Comparison of ENCODE assay signal across 1 cellular context in the genomic region with DNA sequence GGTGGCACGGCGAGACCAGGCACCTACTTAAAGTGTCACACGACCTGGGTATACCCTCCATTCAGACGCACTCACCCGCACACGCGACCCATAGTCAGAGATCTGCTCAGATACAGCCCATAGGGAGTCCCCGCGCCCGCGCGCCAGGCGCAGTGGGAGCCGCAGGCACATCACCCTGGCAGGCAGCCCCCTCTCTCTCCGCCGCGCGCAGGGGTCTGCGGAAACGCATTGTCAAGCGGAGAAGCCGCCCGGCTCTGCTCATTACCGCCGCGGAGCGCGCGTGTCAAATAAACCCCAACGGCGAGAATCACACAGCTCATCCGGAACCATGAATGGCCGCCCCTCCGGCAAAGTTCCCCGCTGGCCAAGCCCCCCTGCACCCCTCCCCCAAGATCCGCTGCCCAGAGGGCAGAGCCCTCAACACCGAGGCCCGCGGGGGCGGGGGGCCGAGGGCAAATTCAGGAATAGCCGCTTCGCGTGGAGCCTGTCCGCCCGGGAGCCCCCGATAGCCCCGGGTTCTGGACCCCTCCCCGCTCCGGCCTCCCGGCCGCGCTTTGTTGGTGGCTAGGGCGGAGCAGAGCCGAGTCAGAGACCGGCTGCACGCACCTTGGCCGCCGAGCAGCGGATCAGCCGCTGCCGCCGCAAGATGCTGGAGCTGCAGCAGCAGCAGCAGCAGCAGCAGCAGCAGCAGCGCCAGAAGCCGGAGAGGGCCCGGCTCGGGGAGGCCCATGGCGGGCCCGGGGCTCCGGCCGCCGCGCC.
TF ChIP-seq lines count a peak whose summit lies in the region.

No MANE protein-coding gene starts in this region.

TF ChIP-seq in K562, 482 proteins besides CTCF, POLR2A, EP300 and RAD21 (continued from another document):
- TF ChIP-seq ZFX (CRISPR knock-in tag; IDR thresholded peaks at IDR 0.05) (peak; percentile 44), EGR1 (conservative IDR thresholded peaks at IDR 0.05) (peak; percentile 57), ZNF584 (CRISPR knock-in tag; IDR thresholded peaks at IDR 0.05; ENCODE audit: low read depth) (no peak), ZBTB7A (IDR thresholded peaks at IDR 0.05; ENCODE audit: borderline replicate concordance, control insufficient read depth, low read depth, low read length) (peak; percentile 81), CREB1 (IDR thresholded peaks at IDR 0.05) (0 out of 2 replicates have a peak, but pooled peaks have one; percentile 7), CREB1 (CRISPR knock-in tag; IDR thresholded peaks at IDR 0.05) (0 out of 2 replicates have a peak, but pooled peaks have one; percentile 10), TRIM24 (IDR thresholded peaks at IDR 0.05) (no peak), SIN3A (IDR thresholded peaks at IDR 0.05; ENCODE audit: borderline replicate concordance in 2 of 2, control insufficient read depth in 1 of 2, low read depth in 2 of 2, low read length in 2 of 2) (peak in 1 of 2 experiments; percentile 12; a peak in 1 of 4 replicates), FIP1L1 (IDR thresholded peaks at IDR 0.05; ENCODE audit: low read depth, low read length, poor library complexity, severe bottlenecking) (no peak), JUND (IDR thresholded peaks at IDR 0.05; ENCODE audit: borderline replicate concordance, low read depth, low read length) (no peak), JUND (tag; IDR thresholded peaks at IDR 0.05; ENCODE audit: borderline replicate concordance, low read depth, low read length) (no peak), MYC (IDR thresholded peaks at IDR 0.05; ENCODE audit: low read depth, low read length) (0 out of 2 replicates have a peak, but pooled peaks have one; percentile 1), MYC (CRISPR knock-in tag; IDR thresholded peaks at IDR 0.05; ENCODE audit: borderline replicate concordance, low read depth) (0 out of 2 replicates have a peak, but pooled peaks have one; percentile 23), BHLHE40 (IDR thresholded peaks at IDR 0.05; ENCODE audit: low read length) (peak; percentile 46), IFI16 (CRISPR knock-in tag; IDR thresholded peaks at IDR 0.05) (no peak), ATF6 (CRISPR knock-in tag; IDR thresholded peaks at IDR 0.05) (peak; percentile 54; the same call in 1 of the 2 replicates), ZNF75A (CRISPR knock-in tag; IDR thresholded peaks at IDR 0.05) (no peak), ZNF12 (CRISPR knock-in tag; IDR thresholded peaks at IDR 0.05) (peak; percentile 7; the same call in 1 of the 2 replicates), MYNN (IDR thresholded peaks at IDR 0.05) (no peak), MYNN (CRISPR knock-in tag; IDR thresholded peaks at IDR 0.05) (no peak), POLR2AphosphoS2 (IDR thresholded peaks at IDR 0.05; ENCODE audit: low read length) (peak; percentile 16; the same call in 1 of the 2 replicates), CXXC5 (CRISPR knock-in tag; IDR thresholded peaks at IDR 0.05) (0 out of 2 replicates have a peak, but pooled peaks have one; percentile 11), KDM5B (IDR thresholded peaks at IDR 0.05; ENCODE audit: insufficient replicate concordance, low read depth, low read length) (peak; percentile 9), PHF8 (IDR thresholded peaks at IDR 0.05; ENCODE audit: borderline replicate concordance, low read length) (peak; percentile 35; the same call in 1 of the 2 replicates), ZBTB11 (CRISPR knock-in tag; IDR thresholded peaks at IDR 0.05) (peak in 1 of 3 experiments; percentile 41; a peak in 1 of 6 replicates), NONO (IDR thresholded peaks at IDR 0.05; ENCODE audit: low read depth in 2 of 2, low read length in 1 of 2) (0 out of 4 replicates have a peak, but pooled peaks of 1 of the 2 experiments have one; percentile 39), TAF9B (IDR thresholded peaks at IDR 0.05; ENCODE audit: partially characterized antibody) (peak; percentile 26), POLR2G (IDR thresholded peaks at IDR 0.05; ENCODE audit: low read depth, low read length) (peak; percentile 38), CCAR2 (IDR thresholded peaks at IDR 0.05; ENCODE audit: low read depth, low read length) (no peak), ARID1B (IDR thresholded peaks at IDR 0.05) (0 out of 2 replicates have a peak, but pooled peaks have one; percentile 20), CSDE1 (IDR thresholded peaks at IDR 0.05) (0 out of 4 replicates have a peak, but pooled peaks of 1 of the 2 experiments have one; percentile 26), ZNF140 (CRISPR knock-in tag; IDR thresholded peaks at IDR 0.05) (no peak)
- TF ChIP-seq, protein P1, sequence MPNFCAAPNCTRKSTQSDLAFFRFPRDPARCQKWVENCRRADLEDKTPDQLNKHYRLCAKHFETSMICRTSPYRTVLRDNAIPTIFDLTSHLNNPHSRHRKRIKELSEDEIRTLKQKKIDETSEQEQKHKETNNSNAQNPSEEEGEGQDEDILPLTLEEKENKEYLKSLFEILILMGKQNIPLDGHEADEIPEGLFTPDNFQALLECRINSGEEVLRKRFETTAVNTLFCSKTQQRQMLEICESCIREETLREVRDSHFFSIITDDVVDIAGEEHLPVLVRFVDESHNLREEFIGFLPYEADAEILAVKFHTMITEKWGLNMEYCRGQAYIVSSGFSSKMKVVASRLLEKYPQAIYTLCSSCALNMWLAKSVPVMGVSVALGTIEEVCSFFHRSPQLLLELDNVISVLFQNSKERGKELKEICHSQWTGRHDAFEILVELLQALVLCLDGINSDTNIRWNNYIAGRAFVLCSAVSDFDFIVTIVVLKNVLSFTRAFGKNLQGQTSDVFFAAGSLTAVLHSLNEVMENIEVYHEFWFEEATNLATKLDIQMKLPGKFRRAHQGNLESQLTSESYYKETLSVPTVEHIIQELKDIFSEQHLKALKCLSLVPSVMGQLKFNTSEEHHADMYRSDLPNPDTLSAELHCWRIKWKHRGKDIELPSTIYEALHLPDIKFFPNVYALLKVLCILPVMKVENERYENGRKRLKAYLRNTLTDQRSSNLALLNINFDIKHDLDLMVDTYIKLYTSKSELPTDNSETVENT (CRISPR knock-in tag; IDR thresholded peaks at IDR 0.05), result peak; percentile 60; the same call in 1 of the 2 replicates
- TF ChIP-seq, protein P2, sequence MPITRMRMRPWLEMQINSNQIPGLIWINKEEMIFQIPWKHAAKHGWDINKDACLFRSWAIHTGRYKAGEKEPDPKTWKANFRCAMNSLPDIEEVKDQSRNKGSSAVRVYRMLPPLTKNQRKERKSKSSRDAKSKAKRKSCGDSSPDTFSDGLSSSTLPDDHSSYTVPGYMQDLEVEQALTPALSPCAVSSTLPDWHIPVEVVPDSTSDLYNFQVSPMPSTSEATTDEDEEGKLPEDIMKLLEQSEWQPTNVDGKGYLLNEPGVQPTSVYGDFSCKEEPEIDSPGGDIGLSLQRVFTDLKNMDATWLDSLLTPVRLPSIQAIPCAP (CRISPR knock-in tag; IDR thresholded peaks at IDR 0.05; ENCODE audit: borderline replicate concordance), result no peak
- TF ChIP-seq, protein P3, sequence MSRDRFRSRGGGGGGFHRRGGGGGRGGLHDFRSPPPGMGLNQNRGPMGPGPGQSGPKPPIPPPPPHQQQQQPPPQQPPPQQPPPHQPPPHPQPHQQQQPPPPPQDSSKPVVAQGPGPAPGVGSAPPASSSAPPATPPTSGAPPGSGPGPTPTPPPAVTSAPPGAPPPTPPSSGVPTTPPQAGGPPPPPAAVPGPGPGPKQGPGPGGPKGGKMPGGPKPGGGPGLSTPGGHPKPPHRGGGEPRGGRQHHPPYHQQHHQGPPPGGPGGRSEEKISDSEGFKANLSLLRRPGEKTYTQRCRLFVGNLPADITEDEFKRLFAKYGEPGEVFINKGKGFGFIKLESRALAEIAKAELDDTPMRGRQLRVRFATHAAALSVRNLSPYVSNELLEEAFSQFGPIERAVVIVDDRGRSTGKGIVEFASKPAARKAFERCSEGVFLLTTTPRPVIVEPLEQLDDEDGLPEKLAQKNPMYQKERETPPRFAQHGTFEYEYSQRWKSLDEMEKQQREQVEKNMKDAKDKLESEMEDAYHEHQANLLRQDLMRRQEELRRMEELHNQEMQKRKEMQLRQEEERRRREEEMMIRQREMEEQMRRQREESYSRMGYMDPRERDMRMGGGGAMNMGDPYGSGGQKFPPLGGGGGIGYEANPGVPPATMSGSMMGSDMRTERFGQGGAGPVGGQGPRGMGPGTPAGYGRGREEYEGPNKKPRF (IDR thresholded peaks at IDR 0.05; ENCODE audit: low read depth, low read length), result no peak
- TF ChIP-seq, protein P4, sequence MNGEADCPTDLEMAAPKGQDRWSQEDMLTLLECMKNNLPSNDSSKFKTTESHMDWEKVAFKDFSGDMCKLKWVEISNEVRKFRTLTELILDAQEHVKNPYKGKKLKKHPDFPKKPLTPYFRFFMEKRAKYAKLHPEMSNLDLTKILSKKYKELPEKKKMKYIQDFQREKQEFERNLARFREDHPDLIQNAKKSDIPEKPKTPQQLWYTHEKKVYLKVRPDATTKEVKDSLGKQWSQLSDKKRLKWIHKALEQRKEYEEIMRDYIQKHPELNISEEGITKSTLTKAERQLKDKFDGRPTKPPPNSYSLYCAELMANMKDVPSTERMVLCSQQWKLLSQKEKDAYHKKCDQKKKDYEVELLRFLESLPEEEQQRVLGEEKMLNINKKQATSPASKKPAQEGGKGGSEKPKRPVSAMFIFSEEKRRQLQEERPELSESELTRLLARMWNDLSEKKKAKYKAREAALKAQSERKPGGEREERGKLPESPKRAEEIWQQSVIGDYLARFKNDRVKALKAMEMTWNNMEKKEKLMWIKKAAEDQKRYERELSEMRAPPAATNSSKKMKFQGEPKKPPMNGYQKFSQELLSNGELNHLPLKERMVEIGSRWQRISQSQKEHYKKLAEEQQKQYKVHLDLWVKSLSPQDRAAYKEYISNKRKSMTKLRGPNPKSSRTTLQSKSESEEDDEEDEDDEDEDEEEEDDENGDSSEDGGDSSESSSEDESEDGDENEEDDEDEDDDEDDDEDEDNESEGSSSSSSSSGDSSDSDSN (IDR thresholded peaks at IDR 0.05; ENCODE audit: borderline replicate concordance in 1 of 2, low read depth in 2 of 2, low read length in 2 of 2), result peak in 1 of 2 experiments; percentile 57; a peak in 1 of 4 replicates
- TF ChIP-seq, protein P5, sequence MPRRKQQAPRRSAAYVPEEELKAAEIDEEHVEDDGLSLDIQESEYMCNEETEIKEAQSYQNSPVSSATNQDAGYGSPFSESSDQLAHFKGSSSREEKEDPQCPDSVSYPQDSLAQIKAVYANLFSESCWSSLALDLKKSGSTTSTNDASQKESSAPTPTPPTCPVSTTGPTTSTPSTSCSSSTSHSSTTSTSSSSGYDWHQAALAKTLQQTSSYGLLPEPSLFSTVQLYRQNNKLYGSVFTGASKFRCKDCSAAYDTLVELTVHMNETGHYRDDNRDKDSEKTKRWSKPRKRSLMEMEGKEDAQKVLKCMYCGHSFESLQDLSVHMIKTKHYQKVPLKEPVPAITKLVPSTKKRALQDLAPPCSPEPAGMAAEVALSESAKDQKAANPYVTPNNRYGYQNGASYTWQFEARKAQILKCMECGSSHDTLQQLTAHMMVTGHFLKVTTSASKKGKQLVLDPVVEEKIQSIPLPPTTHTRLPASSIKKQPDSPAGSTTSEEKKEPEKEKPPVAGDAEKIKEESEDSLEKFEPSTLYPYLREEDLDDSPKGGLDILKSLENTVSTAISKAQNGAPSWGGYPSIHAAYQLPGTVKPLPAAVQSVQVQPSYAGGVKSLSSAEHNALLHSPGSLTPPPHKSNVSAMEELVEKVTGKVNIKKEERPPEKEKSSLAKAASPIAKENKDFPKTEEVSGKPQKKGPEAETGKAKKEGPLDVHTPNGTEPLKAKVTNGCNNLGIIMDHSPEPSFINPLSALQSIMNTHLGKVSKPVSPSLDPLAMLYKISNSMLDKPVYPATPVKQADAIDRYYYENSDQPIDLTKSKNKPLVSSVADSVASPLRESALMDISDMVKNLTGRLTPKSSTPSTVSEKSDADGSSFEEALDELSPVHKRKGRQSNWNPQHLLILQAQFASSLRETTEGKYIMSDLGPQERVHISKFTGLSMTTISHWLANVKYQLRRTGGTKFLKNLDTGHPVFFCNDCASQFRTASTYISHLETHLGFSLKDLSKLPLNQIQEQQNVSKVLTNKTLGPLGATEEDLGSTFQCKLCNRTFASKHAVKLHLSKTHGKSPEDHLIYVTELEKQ (CRISPR knock-in tag; IDR thresholded peaks at IDR 0.05), result no peak
